Comparison of ENCODE assay signal across 2 cellular contexts in the genomic region with DNA sequence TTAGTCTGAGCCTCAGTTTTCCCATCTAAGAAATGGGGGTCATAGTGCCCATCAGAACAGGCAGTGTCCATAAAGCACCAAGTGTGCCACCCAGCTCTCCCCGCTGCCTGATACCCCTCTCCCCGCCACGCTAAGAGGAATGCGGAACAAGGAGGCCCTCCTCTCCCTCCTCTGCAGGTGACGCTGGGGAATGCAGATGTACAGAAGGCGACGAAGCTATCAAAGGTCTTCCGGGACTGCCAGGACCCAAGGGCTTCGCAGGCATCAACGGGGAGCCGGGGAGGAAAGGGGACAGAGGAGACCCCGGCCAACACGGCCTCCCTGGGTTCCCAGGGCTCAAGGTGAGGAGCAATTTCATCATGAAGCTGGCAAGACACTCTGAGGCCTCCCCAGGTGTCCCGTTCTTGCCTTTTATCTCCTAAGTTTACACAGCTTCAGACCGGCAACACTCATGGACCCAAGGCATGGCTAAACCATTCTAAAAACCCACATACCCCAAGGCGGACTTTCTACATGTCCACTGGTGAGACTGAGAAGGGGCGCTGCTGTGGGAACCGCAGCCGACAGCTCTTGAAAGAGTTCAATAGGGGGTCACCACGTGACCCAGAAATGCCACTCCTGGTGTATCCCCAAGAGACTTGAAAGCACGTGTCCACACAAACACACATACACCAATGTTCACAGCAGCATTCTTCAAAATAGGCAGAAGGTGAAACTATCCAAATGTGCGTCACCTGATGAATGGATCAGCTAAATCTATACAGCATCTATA.
TF ChIP-seq lines count a peak whose summit lies in the region.

No MANE protein-coding gene starts in this region.

TF ChIP-seq in GM23338, 12 proteins besides CTCF, POLR2A, EP300 and RAD21 (continued from another document and continues in another):
- TF ChIP-seq, protein P1, sequence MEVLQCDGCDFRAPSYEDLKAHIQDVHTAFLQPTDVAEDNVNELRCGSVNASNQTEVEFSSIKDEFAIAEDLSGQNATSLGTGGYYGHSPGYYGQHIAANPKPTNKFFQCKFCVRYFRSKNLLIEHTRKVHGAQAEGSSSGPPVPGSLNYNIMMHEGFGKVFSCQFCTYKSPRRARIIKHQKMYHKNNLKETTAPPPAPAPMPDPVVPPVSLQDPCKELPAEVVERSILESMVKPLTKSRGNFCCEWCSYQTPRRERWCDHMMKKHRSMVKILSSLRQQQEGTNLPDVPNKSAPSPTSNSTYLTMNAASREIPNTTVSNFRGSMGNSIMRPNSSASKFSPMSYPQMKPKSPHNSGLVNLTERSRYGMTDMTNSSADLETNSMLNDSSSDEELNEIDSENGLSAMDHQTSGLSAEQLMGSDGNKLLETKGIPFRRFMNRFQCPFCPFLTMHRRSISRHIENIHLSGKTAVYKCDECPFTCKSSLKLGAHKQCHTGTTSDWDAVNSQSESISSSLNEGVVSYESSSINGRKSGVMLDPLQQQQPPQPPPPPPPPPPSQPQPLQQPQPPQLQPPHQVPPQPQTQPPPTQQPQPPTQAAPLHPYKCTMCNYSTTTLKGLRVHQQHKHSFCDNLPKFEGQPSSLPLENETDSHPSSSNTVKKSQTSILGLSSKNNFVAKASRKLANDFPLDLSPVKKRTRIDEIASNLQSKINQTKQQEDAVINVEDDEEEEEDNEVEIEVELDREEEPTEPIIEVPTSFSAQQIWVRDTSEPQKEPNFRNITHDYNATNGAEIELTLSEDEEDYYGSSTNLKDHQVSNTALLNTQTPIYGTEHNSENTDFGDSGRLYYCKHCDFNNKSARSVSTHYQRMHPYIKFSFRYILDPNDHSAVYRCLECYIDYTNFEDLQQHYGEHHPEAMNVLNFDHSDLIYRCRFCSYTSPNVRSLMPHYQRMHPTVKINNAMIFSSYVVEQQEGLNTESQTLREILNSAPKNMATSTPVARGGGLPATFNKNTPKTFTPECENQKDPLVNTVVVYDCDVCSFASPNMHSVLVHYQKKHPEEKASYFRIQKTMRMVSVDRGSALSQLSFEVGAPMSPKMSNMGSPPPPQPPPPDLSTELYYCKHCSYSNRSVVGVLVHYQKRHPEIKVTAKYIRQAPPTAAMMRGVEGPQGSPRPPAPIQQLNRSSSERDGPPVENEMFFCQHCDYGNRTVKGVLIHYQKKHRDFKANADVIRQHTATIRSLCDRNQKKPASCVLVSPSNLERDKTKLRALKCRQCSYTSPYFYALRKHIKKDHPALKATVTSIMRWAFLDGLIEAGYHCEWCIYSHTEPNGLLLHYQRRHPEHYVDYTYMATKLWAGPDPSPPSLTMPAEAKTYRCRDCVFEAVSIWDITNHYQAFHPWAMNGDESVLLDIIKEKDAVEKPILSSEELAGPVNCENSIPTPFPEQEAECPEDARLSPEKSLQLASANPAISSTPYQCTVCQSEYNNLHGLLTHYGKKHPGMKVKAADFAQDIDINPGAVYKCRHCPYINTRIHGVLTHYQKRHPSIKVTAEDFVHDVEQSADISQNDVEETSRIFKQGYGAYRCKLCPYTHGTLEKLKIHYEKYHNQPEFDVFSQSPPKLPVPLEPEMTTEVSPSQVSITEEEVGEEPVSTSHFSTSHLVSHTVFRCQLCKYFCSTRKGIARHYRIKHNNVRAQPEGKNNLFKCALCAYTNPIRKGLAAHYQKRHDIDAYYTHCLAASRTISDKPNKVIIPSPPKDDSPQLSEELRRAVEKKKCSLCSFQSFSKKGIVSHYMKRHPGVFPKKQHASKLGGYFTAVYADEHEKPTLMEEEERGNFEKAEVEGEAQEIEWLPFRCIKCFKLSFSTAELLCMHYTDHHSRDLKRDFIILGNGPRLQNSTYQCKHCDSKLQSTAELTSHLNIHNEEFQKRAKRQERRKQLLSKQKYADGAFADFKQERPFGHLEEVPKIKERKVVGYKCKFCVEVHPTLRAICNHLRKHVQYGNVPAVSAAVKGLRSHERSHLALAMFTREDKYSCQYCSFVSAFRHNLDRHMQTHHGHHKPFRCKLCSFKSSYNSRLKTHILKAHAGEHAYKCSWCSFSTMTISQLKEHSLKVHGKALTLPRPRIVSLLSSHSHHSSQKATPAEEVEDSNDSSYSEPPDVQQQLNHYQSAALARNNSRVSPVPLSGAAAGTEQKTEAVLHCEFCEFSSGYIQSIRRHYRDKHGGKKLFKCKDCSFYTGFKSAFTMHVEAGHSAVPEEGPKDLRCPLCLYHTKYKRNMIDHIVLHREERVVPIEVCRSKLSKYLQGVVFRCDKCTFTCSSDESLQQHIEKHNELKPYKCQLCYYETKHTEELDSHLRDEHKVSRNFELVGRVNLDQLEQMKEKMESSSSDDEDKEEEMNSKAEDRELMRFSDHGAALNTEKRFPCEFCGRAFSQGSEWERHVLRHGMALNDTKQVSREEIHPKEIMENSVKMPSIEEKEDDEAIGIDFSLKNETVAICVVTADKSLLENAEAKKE (CRISPR knock-in tag; IDR thresholded peaks at IDR 0.05), result no peak
- TF ChIP-seq, protein P2, sequence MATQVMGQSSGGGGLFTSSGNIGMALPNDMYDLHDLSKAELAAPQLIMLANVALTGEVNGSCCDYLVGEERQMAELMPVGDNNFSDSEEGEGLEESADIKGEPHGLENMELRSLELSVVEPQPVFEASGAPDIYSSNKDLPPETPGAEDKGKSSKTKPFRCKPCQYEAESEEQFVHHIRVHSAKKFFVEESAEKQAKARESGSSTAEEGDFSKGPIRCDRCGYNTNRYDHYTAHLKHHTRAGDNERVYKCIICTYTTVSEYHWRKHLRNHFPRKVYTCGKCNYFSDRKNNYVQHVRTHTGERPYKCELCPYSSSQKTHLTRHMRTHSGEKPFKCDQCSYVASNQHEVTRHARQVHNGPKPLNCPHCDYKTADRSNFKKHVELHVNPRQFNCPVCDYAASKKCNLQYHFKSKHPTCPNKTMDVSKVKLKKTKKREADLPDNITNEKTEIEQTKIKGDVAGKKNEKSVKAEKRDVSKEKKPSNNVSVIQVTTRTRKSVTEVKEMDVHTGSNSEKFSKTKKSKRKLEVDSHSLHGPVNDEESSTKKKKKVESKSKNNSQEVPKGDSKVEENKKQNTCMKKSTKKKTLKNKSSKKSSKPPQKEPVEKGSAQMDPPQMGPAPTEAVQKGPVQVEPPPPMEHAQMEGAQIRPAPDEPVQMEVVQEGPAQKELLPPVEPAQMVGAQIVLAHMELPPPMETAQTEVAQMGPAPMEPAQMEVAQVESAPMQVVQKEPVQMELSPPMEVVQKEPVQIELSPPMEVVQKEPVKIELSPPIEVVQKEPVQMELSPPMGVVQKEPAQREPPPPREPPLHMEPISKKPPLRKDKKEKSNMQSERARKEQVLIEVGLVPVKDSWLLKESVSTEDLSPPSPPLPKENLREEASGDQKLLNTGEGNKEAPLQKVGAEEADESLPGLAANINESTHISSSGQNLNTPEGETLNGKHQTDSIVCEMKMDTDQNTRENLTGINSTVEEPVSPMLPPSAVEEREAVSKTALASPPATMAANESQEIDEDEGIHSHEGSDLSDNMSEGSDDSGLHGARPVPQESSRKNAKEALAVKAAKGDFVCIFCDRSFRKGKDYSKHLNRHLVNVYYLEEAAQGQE (IDR thresholded peaks at IDR 0.05; ENCODE audit: unreplicated experiment), result no peak
- no peak for TF ChIP-seq NANOG (IDR thresholded peaks at IDR 0.05; ENCODE audit: borderline replicate concordance)
- no peak for TF ChIP-seq EZH2 (IDR thresholded peaks at IDR 0.05; ENCODE audit: low read depth, unreplicated experiment)
- no peak for TF ChIP-seq STAT1 (IDR thresholded peaks at IDR 0.05; ENCODE audit: unreplicated experiment)
- TF ChIP-seq POLR2AphosphoS5 (IDR thresholded peaks at IDR 0.05; ENCODE audit: low read depth), result no peak
- TF ChIP-seq CREB1 (CRISPR knock-in tag; IDR thresholded peaks at IDR 0.05; ENCODE audit: low read depth), result no peak
- TF ChIP-seq JUNB (IDR thresholded peaks at IDR 0.05; ENCODE audit: unreplicated experiment), result no peak
- no peak for TF ChIP-seq ZNF331 (CRISPR knock-in tag; IDR thresholded peaks at IDR 0.05; ENCODE audit: low read depth)
- no peak for TF ChIP-seq EZH2phosphoT487 (IDR thresholded peaks at IDR 0.05; ENCODE audit: unreplicated experiment)

TF ChIP-seq in K562, 482 proteins besides CTCF, POLR2A, EP300 and RAD21 (continued from another document):
- TF ChIP-seq, protein P3, sequence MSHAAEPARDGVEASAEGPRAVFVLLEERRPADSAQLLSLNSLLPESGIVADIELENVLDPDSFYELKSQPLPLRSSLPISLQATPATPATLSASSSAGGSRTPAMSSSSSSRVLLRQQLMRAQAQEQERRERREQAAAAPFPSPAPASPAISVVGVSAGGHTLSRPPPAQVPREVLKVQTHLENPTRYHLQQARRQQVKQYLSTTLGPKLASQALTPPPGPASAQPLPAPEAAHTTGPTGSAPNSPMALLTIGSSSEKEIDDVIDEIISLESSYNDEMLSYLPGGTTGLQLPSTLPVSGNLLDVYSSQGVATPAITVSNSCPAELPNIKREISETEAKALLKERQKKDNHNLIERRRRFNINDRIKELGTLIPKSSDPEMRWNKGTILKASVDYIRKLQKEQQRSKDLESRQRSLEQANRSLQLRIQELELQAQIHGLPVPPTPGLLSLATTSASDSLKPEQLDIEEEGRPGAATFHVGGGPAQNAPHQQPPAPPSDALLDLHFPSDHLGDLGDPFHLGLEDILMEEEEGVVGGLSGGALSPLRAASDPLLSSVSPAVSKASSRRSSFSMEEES (CRISPR knock-in tag; IDR thresholded peaks at IDR 0.05), result 0 out of 2 replicates have a peak, but pooled peaks have one; percentile 2
- TF ChIP-seq, protein P4, sequence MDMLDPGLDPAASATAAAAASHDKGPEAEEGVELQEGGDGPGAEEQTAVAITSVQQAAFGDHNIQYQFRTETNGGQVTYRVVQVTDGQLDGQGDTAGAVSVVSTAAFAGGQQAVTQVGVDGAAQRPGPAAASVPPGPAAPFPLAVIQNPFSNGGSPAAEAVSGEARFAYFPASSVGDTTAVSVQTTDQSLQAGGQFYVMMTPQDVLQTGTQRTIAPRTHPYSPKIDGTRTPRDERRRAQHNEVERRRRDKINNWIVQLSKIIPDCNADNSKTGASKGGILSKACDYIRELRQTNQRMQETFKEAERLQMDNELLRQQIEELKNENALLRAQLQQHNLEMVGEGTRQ (CRISPR knock-in tag; IDR thresholded peaks at IDR 0.05), result 0 out of 2 replicates have a peak, but pooled peaks have one; percentile 3
TF ChIP-seq in K562: peak in this region for 2.
